In the genomic region with DNA sequence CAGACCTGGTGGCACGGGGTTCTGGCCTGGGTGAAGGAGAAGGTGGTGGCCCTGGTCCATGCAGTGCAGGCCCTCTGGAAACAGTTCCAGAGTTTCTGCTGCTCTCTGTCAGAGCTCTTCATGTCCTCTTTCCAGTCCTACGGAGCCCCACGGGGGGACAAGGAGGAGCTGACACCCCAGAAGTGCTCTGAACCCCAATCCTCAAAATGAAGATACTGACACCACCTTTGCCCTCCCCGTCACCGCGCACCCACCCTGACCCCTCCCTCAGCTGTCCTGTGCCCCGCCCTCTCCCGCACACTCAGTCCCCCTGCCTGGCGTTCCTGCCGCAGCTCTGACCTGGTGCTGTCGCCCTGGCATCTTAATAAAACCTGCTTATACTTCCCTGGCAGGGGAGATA, we compare ENCODE assay signal across 10 cellular contexts. TPM values are rescaled to one million over a fixed set of nuclear protein-coding genes. Genes with fewer than 3 reads are reported as not detected.
DNase-seq lines count a peak whose midpoint lies in the region; ATAC-seq lines count a peak whose summit lies in the region.
"Not testable (repeated sequence)": the region's sequence is repeated elsewhere in the genome, so short reads cannot be mapped to it uniquely, and the experiment has no call there.
"Had no signal": no experiment of that assay in that cellular context is flagged by ENCODE, and none has a peak within 500 bp of the region (broad histone marks: within the 10 kb centered on the region; RNA-seq: fewer than 3 reads in every experiment).

No MANE protein-coding gene starts in this region.

- not testable (repeated sequence) for H3K27ac ChIP-seq in CD4-positive, alpha-beta memory T cell (ENCODE audit: low read depth, low read length)

- H3K27me3 Mint-ChIP-seq in CD4-positive, alpha-beta memory T cell; T-helper 17 cell; activated CD8-positive, alpha-beta memory T cell treated with anti-CD3 and anti-CD28 coated beads, Interleukin-2, amount 10 ng/mL, durations not matched to agents 7 days and 5 days; effector memory CD8-positive, alpha-beta T cell; natural killer cell treated with Interleukin-12 subunit alpha and Interleukin-12 subunit beta and Interleukin-15 and Interleukin-18, amount 100 ng/mL, for 72 hours: not testable (repeated sequence)

- H3K4me1 ChIP-seq in CD4-positive, alpha-beta memory T cell (ENCODE audit: insufficient read depth, low read length): peaks cover 78% of the 10 kb centered on the region

- H3K36me3 Mint-ChIP-seq in CD4-positive, alpha-beta memory T cell: peaks cover 46% of the 10 kb centered on the region in 2 donors
- peaks cover 18% of the 10 kb centered on the region for H3K36me3 Mint-ChIP-seq in T-helper 17 cell (ENCODE audit: low read depth)
- peaks cover 48% of the 10 kb centered on the region for H3K36me3 Mint-ChIP-seq in activated CD8-positive, alpha-beta memory T cell treated with anti-CD3 and anti-CD28 coated beads, Interleukin-2, amount 10 ng/mL, durations not matched to agents 7 days and 5 days
- peaks cover 50 to 52% of the 10 kb centered on the region in 2 donors for H3K36me3 Mint-ChIP-seq in activated naive CD4-positive, alpha-beta T cell treated with anti-CD3 and anti-CD28 coated beads, Interleukin-2, amount 50 U/mL, for 72 hours
- peaks cover 74% of the 10 kb centered on the region for H3K36me3 Mint-ChIP-seq in effector memory CD8-positive, alpha-beta T cell (ENCODE audit: insufficient read depth)
- peaks cover 22% of the 10 kb centered on the region for H3K36me3 Mint-ChIP-seq in natural killer cell treated with Interleukin-12 subunit alpha and Interleukin-12 subunit beta and Interleukin-15 and Interleukin-18, amount 100 ng/mL, for 72 hours

- not testable (repeated sequence) for H3K9me3 Mint-ChIP-seq in CD4-positive, alpha-beta memory T cell; activated CD8-positive, alpha-beta memory T cell treated with anti-CD3 and anti-CD28 coated beads, Interleukin-2, amount 10 ng/mL, durations not matched to agents 7 days and 5 days (ENCODE audit: low read depth); activated naive CD4-positive, alpha-beta T cell treated with anti-CD3 and anti-CD28 coated beads, Interleukin-2, amount 50 U/mL, for 72 hours; effector memory CD8-positive, alpha-beta T cell; natural killer cell treated with Interleukin-12 subunit alpha and Interleukin-12 subunit beta and Interleukin-15 and Interleukin-18, amount 100 ng/mL, for 72 hours

- not testable (repeated sequence) for H3K27me3 ChIP-seq in CD4-positive, alpha-beta memory T cell (ENCODE audit: insufficient read depth, low read length)

- ATAC-seq in T-helper 17 cell; activated CD8-positive, alpha-beta memory T cell treated with anti-CD3 and anti-CD28 coated beads, Interleukin-2, amount 10 ng/mL, durations not matched to agents 7 days and 5 days; activated naive CD4-positive, alpha-beta T cell treated with anti-CD3 and anti-CD28 coated beads, Interleukin-2, amount 50 U/mL, for 72 hours; effector memory CD8-positive, alpha-beta T cell (replicated peaks); natural killer cell treated with Interleukin-12 subunit alpha and Interleukin-12 subunit beta and Interleukin-15 and Interleukin-18, amount 100 ng/mL, for 72 hours: not testable (repeated sequence)

- intact Hi-C loops in CD4-positive, alpha-beta memory T cell (cut with micrococcal nuclease): not testable (repeated sequence)

- not testable (repeated sequence) for DNase-seq in CD4-positive, alpha-beta memory T cell; T-helper 17 cell; activated CD8-positive, alpha-beta memory T cell treated with anti-CD3 and anti-CD28 coated beads, Interleukin-2, amount 10 ng/mL, durations not matched to agents 7 days and 5 days; activated naive CD4-positive, alpha-beta T cell treated with anti-CD3 and anti-CD28 coated beads, Interleukin-2, amount 50 U/mL, for 72 hours (ENCODE audit: low spot score in 2 of 2); effector memory CD8-positive, alpha-beta T cell; natural killer cell treated with Interleukin-12 subunit alpha and Interleukin-12 subunit beta and Interleukin-15 and Interleukin-18, amount 100 ng/mL, for 72 hours (ENCODE audit: low spot score)

- peak overlapping the region in 7 of 8 donors; percentile 29 to 84 (median 47) for H3K4me3 Mint-ChIP-seq in CD4-positive, alpha-beta memory T cell
- peak overlapping the region; percentile 71 for H3K4me3 Mint-ChIP-seq in T-helper 17 cell
- peak overlapping the region; percentile 48 for H3K4me3 Mint-ChIP-seq in activated CD8-positive, alpha-beta memory T cell treated with anti-CD3 and anti-CD28 coated beads, Interleukin-2, amount 10 ng/mL, durations not matched to agents 7 days and 5 days
- peak overlapping the region; percentile 100 for H3K4me3 Mint-ChIP-seq in effector memory CD8-positive, alpha-beta T cell
- peak overlapping the region; percentile 73 for H3K4me3 Mint-ChIP-seq in natural killer cell treated with Interleukin-12 subunit alpha and Interleukin-12 subunit beta and Interleukin-15 and Interleukin-18, amount 100 ng/mL, for 72 hours

- peaks cover 46 to 94% (median 63%) of the 10 kb centered on the region in 4 donors for H3K4me1 Mint-ChIP-seq in CD4-positive, alpha-beta memory T cell
- peaks cover 61% of the 10 kb centered on the region for H3K4me1 Mint-ChIP-seq in T-helper 17 cell
- peaks cover 65% of the 10 kb centered on the region for H3K4me1 Mint-ChIP-seq in activated CD8-positive, alpha-beta memory T cell treated with anti-CD3 and anti-CD28 coated beads, Interleukin-2, amount 10 ng/mL, durations not matched to agents 7 days and 5 days
- H3K4me1 Mint-ChIP-seq in effector memory CD8-positive, alpha-beta T cell (ENCODE audit: low read depth in 2 of 2): peaks cover 67 to 73% of the 10 kb centered on the region in 2 donors
- H3K4me1 Mint-ChIP-seq in natural killer cell treated with Interleukin-12 subunit alpha and Interleukin-12 subunit beta and Interleukin-15 and Interleukin-18, amount 100 ng/mL, for 72 hours (ENCODE audit: low read depth in 2 of 2): peaks cover 59 to 64% of the 10 kb centered on the region in 2 donors

- not testable (repeated sequence) for H3K4me3 ChIP-seq in CD4-positive, alpha-beta memory T cell (ENCODE audit: low read length in 2 of 2)

- POLR2A ChIA-PET in CD4-positive, alpha-beta memory T cell (lab: Charles Lee; ENCODE audit: partially characterized antibody): interaction anchor here (2.3 to 8.8 kb wide), 9 partner anchors 7 to 66 kb away, joined by 6 to 217 read pairs (median 22); partner anchors contain the start of genes ZNF213 and ZSCAN10

- CTCF ChIA-PET in CD4-positive, alpha-beta memory T cell (lab: Charles Lee; ENCODE audit: partially characterized antibody): interaction anchor here (0.5 to 13.3 kb wide), 5 partner anchors 10 to 60 kb away, joined by 4 to 249 read pairs (median 13); partner anchors contain the start of gene ZSCAN10
- CTCF ChIA-PET in activated CD8-positive, alpha-beta memory T cell treated with anti-CD3 and anti-CD28 coated beads, Interleukin-2, amount 10 ng/mL, durations not matched to agents 7 days and 5 days (lab: Charles Lee): interaction anchor here (4.1 kb wide), 1 partner anchor 10 kb away, joined by 23 read pairs; no protein-coding TSS in a partner anchor

- peak overlapping the region in 6 of 7 donors; percentile 44 to 92 (median 84) for H3K27ac Mint-ChIP-seq in CD4-positive, alpha-beta memory T cell
- H3K27ac Mint-ChIP-seq in T-helper 17 cell: peak overlapping the region; percentile 100
- H3K27ac Mint-ChIP-seq in activated CD8-positive, alpha-beta memory T cell treated with anti-CD3 and anti-CD28 coated beads, Interleukin-2, amount 10 ng/mL, durations not matched to agents 7 days and 5 days: peak overlapping the region; percentile 88
- peak overlapping the region; percentile 74 to 99 for H3K27ac Mint-ChIP-seq in activated naive CD4-positive, alpha-beta T cell treated with anti-CD3 and anti-CD28 coated beads, Interleukin-2, amount 50 U/mL, for 72 hours
- peak overlapping the region in 1 of 2 donors; percentile 98 for H3K27ac Mint-ChIP-seq in effector memory CD8-positive, alpha-beta T cell
- peak overlapping the region; percentile 97 to 100 for H3K27ac Mint-ChIP-seq in natural killer cell treated with Interleukin-12 subunit alpha and Interleukin-12 subunit beta and Interleukin-15 and Interleukin-18, amount 100 ng/mL, for 72 hours

- not testable (repeated sequence) for H3K9me3 ChIP-seq in CD4-positive, alpha-beta memory T cell (ENCODE audit: control insufficient read depth in 1 of 2, low read length in 2 of 2); T-helper 17 cell (ENCODE audit: control insufficient read depth, low read length, poor library complexity, severe bottlenecking)

- peaks cover 21% of the 10 kb centered on the region for H3K36me3 ChIP-seq in CD4-positive, alpha-beta memory T cell (ENCODE audit: insufficient read depth, low read length)

RNA-seq across cellular contexts. Expression of gene IL32, which starts 3.7 kb away (rescaled TPM):
- total RNA-seq in CD4-positive, alpha-beta memory T cell: 100 to 1,000 TPM; 752 to 810 TPM
- 1,000 to 10,000 TPM; 3,111 to 3,174 TPM for polyA plus RNA-seq in CD4-positive, alpha-beta memory T cell
- total RNA-seq in T-helper 17 cell: 1,000 to 10,000 TPM; 1,099 to 1,147 TPM
- total RNA-seq in activated CD8-positive, alpha-beta memory T cell treated with anti-CD3 and anti-CD28 coated beads, Interleukin-2, amount 10 ng/mL, durations not matched to agents 7 days and 5 days: 1,000 to 10,000 TPM; 2,870 to 3,468 TPM
- total RNA-seq in activated naive CD4-positive, alpha-beta T cell treated with anti-CD3 and anti-CD28 coated beads, Interleukin-2, amount 50 U/mL, for 72 hours: 1,000 to 10,000 TPM; 2,042 to 3,291 TPM
- total RNA-seq in natural killer cell treated with Interleukin-12 subunit alpha and Interleukin-12 subunit beta and Interleukin-15 and Interleukin-18, amount 100 ng/mL, for 72 hours: 1,000 to 10,000 TPM in 1 of 2 donors, 100 to 1,000 TPM in 1; 678 to 1,235 TPM

RNA-seq across cellular contexts. Expression of gene MMP25, which starts 22.8 kb away (rescaled TPM):
- total RNA-seq in CD4-positive, alpha-beta memory T cell: 1 to 10 TPM; 2.9 to 3.0 TPM
- polyA plus RNA-seq in CD4-positive, alpha-beta memory T cell: under 1 TPM; 0.52 to 0.91 TPM
- 1 to 10 TPM; 1.4 to 1.5 TPM for total RNA-seq in T-helper 17 cell
- total RNA-seq in activated CD8-positive, alpha-beta memory T cell treated with anti-CD3 and anti-CD28 coated beads, Interleukin-2, amount 10 ng/mL, durations not matched to agents 7 days and 5 days: 10 to 100 TPM; 34.0 to 88.3 TPM
- total RNA-seq in activated naive CD4-positive, alpha-beta T cell treated with anti-CD3 and anti-CD28 coated beads, Interleukin-2, amount 50 U/mL, for 72 hours: 1 to 10 TPM; 1.8 to 2.0 TPM
- 10 to 100 TPM; 54.3 to 66.6 TPM for total RNA-seq in natural killer cell treated with Interleukin-12 subunit alpha and Interleukin-12 subunit beta and Interleukin-15 and Interleukin-18, amount 100 ng/mL, for 72 hours
- total RNA-seq: GM23248 had no signal

RNA-seq across cellular contexts. Expression of gene ZSCAN10, which starts 29.9 kb away (rescaled TPM):
- total RNA-seq in CD4-positive, alpha-beta memory T cell: under 1 TPM in 1 of 2 experiments, not detected in 1; 0.15 TPM
- not detected for polyA plus RNA-seq in CD4-positive, alpha-beta memory T cell
- under 1 TPM; 0.12 to 0.26 TPM for total RNA-seq in T-helper 17 cell
- total RNA-seq in activated CD8-positive, alpha-beta memory T cell treated with anti-CD3 and anti-CD28 coated beads, Interleukin-2, amount 10 ng/mL, durations not matched to agents 7 days and 5 days: under 1 TPM; 0.21 to 0.23 TPM
- under 1 TPM; 0.14 to 0.68 TPM for total RNA-seq in activated naive CD4-positive, alpha-beta T cell treated with anti-CD3 and anti-CD28 coated beads, Interleukin-2, amount 50 U/mL, for 72 hours
- under 1 TPM in 1 of 2 donors, not detected in 1; 0.22 TPM for total RNA-seq in natural killer cell treated with Interleukin-12 subunit alpha and Interleukin-12 subunit beta and Interleukin-15 and Interleukin-18, amount 100 ng/mL, for 72 hours
- total RNA-seq: A172, GM23248, PC-3 had no signal
- polyA plus RNA-seq: BJ had no signal

RNA-seq across cellular contexts. Expression of gene BICDL2, which starts 32.4 kb away (rescaled TPM):
- not detected for total RNA-seq in CD4-positive, alpha-beta memory T cell
- not detected for polyA plus RNA-seq in CD4-positive, alpha-beta memory T cell
- not detected for total RNA-seq in T-helper 17 cell
- under 1 TPM in 1 of 2 experiments, not detected in 1; 0.50 TPM for total RNA-seq in activated CD8-positive, alpha-beta memory T cell treated with anti-CD3 and anti-CD28 coated beads, Interleukin-2, amount 10 ng/mL, durations not matched to agents 7 days and 5 days
- 1 to 10 TPM in 1 of 2 donors, not detected in 1; 2.9 TPM for total RNA-seq in activated naive CD4-positive, alpha-beta T cell treated with anti-CD3 and anti-CD28 coated beads, Interleukin-2, amount 50 U/mL, for 72 hours
- under 1 TPM; 0.50 to 0.67 TPM for total RNA-seq in natural killer cell treated with Interleukin-12 subunit alpha and Interleukin-12 subunit beta and Interleukin-15 and Interleukin-18, amount 100 ng/mL, for 72 hours
- total RNA-seq: A172 had no signal

RNA-seq across cellular contexts. Expression of gene ZNF205, which starts 43.2 kb away (rescaled TPM):
- total RNA-seq in CD4-positive, alpha-beta memory T cell: not detected
- under 1 TPM in 1 of 2 donors, not detected in 1; 0.20 TPM for polyA plus RNA-seq in CD4-positive, alpha-beta memory T cell
- not detected for total RNA-seq in T-helper 17 cell
- total RNA-seq in activated CD8-positive, alpha-beta memory T cell treated with anti-CD3 and anti-CD28 coated beads, Interleukin-2, amount 10 ng/mL, durations not matched to agents 7 days and 5 days: not detected
- under 1 TPM in 1 of 2 donors, not detected in 1; 0.18 TPM for total RNA-seq in activated naive CD4-positive, alpha-beta T cell treated with anti-CD3 and anti-CD28 coated beads, Interleukin-2, amount 50 U/mL, for 72 hours
- total RNA-seq in natural killer cell treated with Interleukin-12 subunit alpha and Interleukin-12 subunit beta and Interleukin-15 and Interleukin-18, amount 100 ng/mL, for 72 hours: not detected

Comparison
In these comparisons a context has a peak if more than half of its experiments do, and no peak if none do; other contexts are left out.
1. H3K4me3 Mint-ChIP-seq: peak in every context shown above with its lines; median percentile 100 in effector memory CD8-positive, alpha-beta T cell; 73 in natural killer cell treated with Interleukin-12 subunit alpha and Interleukin-12 subunit beta and Interleukin-15 and Interleukin-18, amount 100 ng/mL, for 72 hours; 71 in T-helper 17 cell; 48 in activated CD8-positive, alpha-beta memory T cell treated with anti-CD3 and anti-CD28 coated beads, Interleukin-2, amount 10 ng/mL, durations not matched to agents 7 days and 5 days; 47 in CD4-positive, alpha-beta memory T cell.
2. RNA of gene MMP25, which starts 22.8 kb away (total RNA-seq): 34.0 to 88.3 TPM in activated CD8-positive, alpha-beta memory T cell treated with anti-CD3 and anti-CD28 coated beads, Interleukin-2, amount 10 ng/mL, durations not matched to agents 7 days and 5 days and 54.3 to 66.6 TPM in natural killer cell treated with Interleukin-12 subunit alpha and Interleukin-12 subunit beta and Interleukin-15 and Interleukin-18, amount 100 ng/mL, for 72 hours; 2.9 to 3.0 TPM in CD4-positive, alpha-beta memory T cell, 1.8 to 2.0 TPM in activated naive CD4-positive, alpha-beta T cell treated with anti-CD3 and anti-CD28 coated beads, Interleukin-2, amount 50 U/mL, for 72 hours and 1.4 to 1.5 TPM in T-helper 17 cell; every median in the first group is over 4 times any median in the second.